In genomic region chr16:4734730-4735575, GRCh38 we compare ENCODE assay signal across 8 cellular contexts. TPM values are rescaled to one million over a fixed set of nuclear protein-coding genes. Genes with fewer than 3 reads are reported as not detected.
A peak's percentile ranks its signal among the peaks of the same experiment; 100 is the strongest.
DNase-seq lines count a peak whose midpoint lies in the region; ATAC-seq and TF ChIP-seq lines count a peak whose summit lies in the region.

No MANE protein-coding gene starts in this region.

- peaks cover 20% of the 10 kb centered on the region for H3F3A ChIP-seq in PC-9 (ENCODE audit: insufficient read depth, low read depth)

- peak overlapping the region; percentile 85 for H3K4me2 ChIP-seq in PC-9

- H3K9me3 Mint-ChIP-seq in activated T-helper 1 cell treated with anti-CD3 and anti-CD28 coated beads, Interleukin-12 subunit alpha, Interleukin-12 subunit beta, Interleukin-2, Interleukin-4 antibody, amounts not matched to agents 30 ng/mL and 10 ng/mL and 1 ng/mL, durations not matched to agents 14 hours and 24 hours and 36 hours = no peaks in the 10 kb centered on the region
- no peaks in the 10 kb centered on the region for H3K9me3 Mint-ChIP-seq in natural killer cell
- no peaks in the 10 kb centered on the region for H3K9me3 Mint-ChIP-seq in stimulated activated naive B cell treated with anti-CD40 and anti-IgM and Interleukin-4, amounts not matched to agents 10 μg/mL and 1 μg/mL and 100 μg/mL, for 72 hours

- no peaks in the 10 kb centered on the region for H4K20me1 ChIP-seq in PC-9 (ENCODE audit: insufficient read depth)

- H3K4me1 ChIP-seq in HUES48 (ENCODE audit: control insufficient read depth, insufficient read depth, low read length) = no peaks in the 10 kb centered on the region
- peaks cover 12% of the 10 kb centered on the region for H3K4me1 ChIP-seq in PC-9 (replicated peaks; ENCODE audit: insufficient read depth)

- H3K36me3 Mint-ChIP-seq in activated T-helper 1 cell treated with anti-CD3 and anti-CD28 coated beads, Interleukin-12 subunit alpha, Interleukin-12 subunit beta, Interleukin-2, Interleukin-4 antibody, amounts not matched to agents 30 ng/mL and 10 ng/mL and 1 ng/mL, durations not matched to agents 14 hours and 24 hours and 36 hours (ENCODE audit: low read depth) = peaks cover 3% of the 10 kb centered on the region
- no peaks in the 10 kb centered on the region for H3K36me3 Mint-ChIP-seq in natural killer cell
- H3K36me3 Mint-ChIP-seq in stimulated activated naive B cell treated with anti-CD40 and anti-IgM and Interleukin-4, amounts not matched to agents 10 μg/mL and 1 μg/mL and 100 μg/mL, for 72 hours = peaks cover 4 to 7% of the 10 kb centered on the region in 2 donors

- H3K4me3 ChIP-seq in HUES48 (ENCODE audit: low read depth, low read length) (peak overlapping the region; percentile 89), PC-9 (peak overlapping the region; percentile 83), fibroblast of mammary gland (ENCODE audit: control insufficient read depth, low read depth, low read length) (peak overlapping the region; percentile 86)

- CTCF ChIA-PET in PC-9 (lab: Charles Lee) = interaction anchor here (0.6 to 1.3 kb wide), 4 partner anchors 18 to 331 kb away, joined by 3 to 4 read pairs (median 4); partner anchors contain the start of genes C16orf89 and ROGDI

- no peaks in the 10 kb centered on the region for H3K27me3 ChIP-seq in HUES48 (ENCODE audit: control insufficient read depth, insufficient read depth, low read length)
- no peaks in the 10 kb centered on the region for H3K27me3 ChIP-seq in PC-9 (ENCODE audit: insufficient read depth, low read depth)

- DNase-seq in DMS153 (lab: John Stamatoyannopoulos, UW) = peak; percentile 46
- peak; percentile 64 to 91 for DNase-seq in PC-9
- DNase-seq in activated T-helper 1 cell treated with anti-CD3 and anti-CD28 coated beads, Interleukin-12 subunit alpha, Interleukin-12 subunit beta, Interleukin-2, Interleukin-4 antibody, amounts not matched to agents 30 ng/mL and 10 ng/mL and 1 ng/mL, durations not matched to agents 14 hours and 24 hours and 36 hours (ENCODE audit: low spot score) = peak; percentile 90
- DNase-seq in fibroblast of mammary gland (ENCODE audit: low read depth) = peak; percentile 68
- peak; percentile 92 for DNase-seq in natural killer cell
- peak; percentile 85 for DNase-seq in stimulated activated naive B cell treated with anti-CD40 and anti-IgM and Interleukin-4, amounts not matched to agents 10 μg/mL and 1 μg/mL and 100 μg/mL, for 72 hours

- TSS peak; percentile 93 for BruUV-seq in PC-9 (replicated peaks; lab: Mats Ljungman, UMichigan)

- peaks cover 26% of the 10 kb centered on the region for H3K4me1 Mint-ChIP-seq in activated T-helper 1 cell treated with anti-CD3 and anti-CD28 coated beads, Interleukin-12 subunit alpha, Interleukin-12 subunit beta, Interleukin-2, Interleukin-4 antibody, amounts not matched to agents 30 ng/mL and 10 ng/mL and 1 ng/mL, durations not matched to agents 14 hours and 24 hours and 36 hours (ENCODE audit: low read depth)
- H3K4me1 Mint-ChIP-seq in natural killer cell = peaks cover 12 to 24% of the 10 kb centered on the region in 2 donors
- peaks cover 9 to 20% of the 10 kb centered on the region in 2 donors for H3K4me1 Mint-ChIP-seq in stimulated activated naive B cell treated with anti-CD40 and anti-IgM and Interleukin-4, amounts not matched to agents 10 μg/mL and 1 μg/mL and 100 μg/mL, for 72 hours

- ATAC-seq in GM21423 (IDR thresholded peaks at IDR 0.05; ENCODE audit: unreplicated experiment) (peak; percentile 70), natural killer cell (peak; percentile 82 to 91 (median 83))
- ATAC-seq in stimulated activated naive B cell treated with anti-CD40 and anti-IgM and Interleukin-4, amounts not matched to agents 10 μg/mL and 1 μg/mL and 100 μg/mL, for 72 hours (replicated peaks) = peak; percentile 80 to 83

- intact Hi-C loops in PC-9 (cut with micrococcal nuclease; ENCODE audit: unreplicated experiment) (loop anchor here (1.0 to 5.0 kb wide), 3 partner anchors 33 to 222 kb away; partner anchors contain the start of genes ROGDI and SEC14L5), natural killer cell (cut with micrococcal nuclease) (loop anchor here (1.0 to 2.0 kb wide), 3 partner anchors 34 to 68 kb away; partner anchors contain the start of genes NUDT16L1 and ROGDI)
- intact Hi-C loops in activated T-helper 1 cell treated with anti-CD3 and anti-CD28 coated beads, Interleukin-12 subunit alpha, Interleukin-12 subunit beta, Interleukin-2, Interleukin-4 antibody, amounts not matched to agents 30 ng/mL and 10 ng/mL and 1 ng/mL, durations not matched to agents 14 hours and 24 hours and 36 hours (cut with micrococcal nuclease) = loop anchor here (1.0 to 5.0 kb wide), 9 partner anchors 32 to 308 kb away; partner anchors contain the start of genes DNAJA3, GLYR1, NUDT16L1 and ROGDI

- H3K79me2 ChIP-seq in PC-9 (ENCODE audit: low read depth) = peaks cover 21% of the 10 kb centered on the region

- no peaks in the 10 kb centered on the region for H3K27me3 Mint-ChIP-seq in activated T-helper 1 cell treated with anti-CD3 and anti-CD28 coated beads, Interleukin-12 subunit alpha, Interleukin-12 subunit beta, Interleukin-2, Interleukin-4 antibody, amounts not matched to agents 30 ng/mL and 10 ng/mL and 1 ng/mL, durations not matched to agents 14 hours and 24 hours and 36 hours (ENCODE audit: insufficient read depth)
- no peaks in the 10 kb centered on the region for H3K27me3 Mint-ChIP-seq in natural killer cell (ENCODE audit: low read depth in 2 of 2)
- no peaks in the 10 kb centered on the region for H3K27me3 Mint-ChIP-seq in stimulated activated naive B cell treated with anti-CD40 and anti-IgM and Interleukin-4, amounts not matched to agents 10 μg/mL and 1 μg/mL and 100 μg/mL, for 72 hours

- peak overlapping the region; percentile 97 for H2AFZ ChIP-seq in PC-9

- H3K36me3 ChIP-seq in HUES48 (ENCODE audit: control insufficient read depth, insufficient read depth, low read length) (peaks cover 19% of the 10 kb centered on the region), PC-9 (ENCODE audit: low read depth) (no peaks in the 10 kb centered on the region; the same call in 1 of the 2 replicates)

- H3K27ac Mint-ChIP-seq in activated T-helper 1 cell treated with anti-CD3 and anti-CD28 coated beads, Interleukin-12 subunit alpha, Interleukin-12 subunit beta, Interleukin-2, Interleukin-4 antibody, amounts not matched to agents 30 ng/mL and 10 ng/mL and 1 ng/mL, durations not matched to agents 14 hours and 24 hours and 36 hours = peak overlapping the region; percentile 84
- peak overlapping the region; percentile 87 to 91 for H3K27ac Mint-ChIP-seq in natural killer cell
- peak overlapping the region; percentile 95 for H3K27ac Mint-ChIP-seq in stimulated activated naive B cell treated with anti-CD40 and anti-IgM and Interleukin-4, amounts not matched to agents 10 μg/mL and 1 μg/mL and 100 μg/mL, for 72 hours

- POLR2A ChIA-PET in PC-9 (lab: Charles Lee; ENCODE audit: unreplicated experiment) = interaction anchor here (0.5 to 1.1 kb wide), 17 partner anchors 19 to 789 kb away, joined by 3 to 12 read pairs (median 4); partner anchors contain the start of genes ROGDI and SEC14L5

- TF ChIP-seq CTCF in PC-9 (conservative IDR thresholded peaks at IDR 0.05) (no peak), fibroblast of mammary gland (conservative IDR thresholded peaks at IDR 0.05; ENCODE audit: control insufficient read depth, insufficient read depth, low read depth, low read length) (no peak), natural killer cell (IDR thresholded peaks at IDR 0.05) (no peak)

- no peaks in the 10 kb centered on the region for H3K9me2 ChIP-seq in PC-9 (ENCODE audit: insufficient read depth)

- no peaks in the 10 kb centered on the region for H3K9me3 ChIP-seq in HUES48 (ENCODE audit: control insufficient read depth, insufficient read depth, low read length)
- H3K9me3 ChIP-seq in PC-9 (ENCODE audit: insufficient read depth, low read depth) = no peaks in the 10 kb centered on the region

- peak overlapping the region; percentile 15; the same call in 1 of the 2 replicates for H3K9ac ChIP-seq in HUES48 (ENCODE audit: low read depth, low read length)

- H3K27ac ChIP-seq in HUES48 (ENCODE audit: low read depth, low read length) (peak overlapping the region; percentile 90), PC-9 (peak overlapping the region; percentile 48)

- peak overlapping the region; percentile 88 for H3K4me3 Mint-ChIP-seq in activated T-helper 1 cell treated with anti-CD3 and anti-CD28 coated beads, Interleukin-12 subunit alpha, Interleukin-12 subunit beta, Interleukin-2, Interleukin-4 antibody, amounts not matched to agents 30 ng/mL and 10 ng/mL and 1 ng/mL, durations not matched to agents 14 hours and 24 hours and 36 hours
- peak overlapping the region; percentile 90 for H3K4me3 Mint-ChIP-seq in natural killer cell
- peak overlapping the region; percentile 89 to 92 for H3K4me3 Mint-ChIP-seq in stimulated activated naive B cell treated with anti-CD40 and anti-IgM and Interleukin-4, amounts not matched to agents 10 μg/mL and 1 μg/mL and 100 μg/mL, for 72 hours

RNA-seq across cellular contexts. Expression of gene DNAAF8, which starts 0.6 kb away (rescaled TPM):
- total RNA-seq in PC-9 (2021) (1.8 and 2.4 TPM in 2 replicates), natural killer cell (under 1 TPM in 1 of 3 donors, not detected in 2; 0.54 TPM)
- total RNA-seq in activated T-helper 1 cell treated with anti-CD3 and anti-CD28 coated beads, Interleukin-12 subunit alpha, Interleukin-12 subunit beta, Interleukin-2, Interleukin-4 antibody, amounts not matched to agents 30 ng/mL and 10 ng/mL and 1 ng/mL, durations not matched to agents 14 hours and 24 hours and 36 hours = not detected in 2 replicates

RNA-seq across cellular contexts. Expression of gene ANKS3, which starts 0.9 kb away (rescaled TPM):
- total RNA-seq in PC-9 (2021) (32.8 and 35.0 TPM in 2 replicates), natural killer cell (10 to 100 TPM; 19.7 to 20.8 (median 20.5) TPM)
- total RNA-seq in activated T-helper 1 cell treated with anti-CD3 and anti-CD28 coated beads, Interleukin-12 subunit alpha, Interleukin-12 subunit beta, Interleukin-2, Interleukin-4 antibody, amounts not matched to agents 30 ng/mL and 10 ng/mL and 1 ng/mL, durations not matched to agents 14 hours and 24 hours and 36 hours = 21.1 and 25.8 TPM in 2 replicates

RNA-seq across cellular contexts. Expression of gene ZNF500, which starts 32.0 kb away (rescaled TPM):
- total RNA-seq in PC-9 (2021) (28.8 and 29.2 TPM in 2 replicates), natural killer cell (10 to 100 TPM; 11.4 to 20.3 (median 13.0) TPM)
- 16.6 and 17.4 TPM in 2 replicates for total RNA-seq in activated T-helper 1 cell treated with anti-CD3 and anti-CD28 coated beads, Interleukin-12 subunit alpha, Interleukin-12 subunit beta, Interleukin-2, Interleukin-4 antibody, amounts not matched to agents 30 ng/mL and 10 ng/mL and 1 ng/mL, durations not matched to agents 14 hours and 24 hours and 36 hours

RNA-seq across cellular contexts. Expression of gene NUDT16L1, which starts 41.6 kb away (rescaled TPM):
- total RNA-seq in PC-9 (2021) (25.7 and 37.5 TPM in 2 replicates), natural killer cell (10 to 100 TPM; 30.8 to 39.1 (median 35.0) TPM)
- 39.9 and 41.9 TPM in 2 replicates for total RNA-seq in activated T-helper 1 cell treated with anti-CD3 and anti-CD28 coated beads, Interleukin-12 subunit alpha, Interleukin-12 subunit beta, Interleukin-2, Interleukin-4 antibody, amounts not matched to agents 30 ng/mL and 10 ng/mL and 1 ng/mL, durations not matched to agents 14 hours and 24 hours and 36 hours

RNA-seq across cellular contexts. Expression of gene SEPTIN12, which starts 53.2 kb away (rescaled TPM):
- total RNA-seq in PC-9 (2021) = not detected in 2 replicates
- total RNA-seq in activated T-helper 1 cell treated with anti-CD3 and anti-CD28 coated beads, Interleukin-12 subunit alpha, Interleukin-12 subunit beta, Interleukin-2, Interleukin-4 antibody, amounts not matched to agents 30 ng/mL and 10 ng/mL and 1 ng/mL, durations not matched to agents 14 hours and 24 hours and 36 hours = not detected in 2 replicates
- under 1 TPM in 1 of 3 donors, not detected in 2; 0.59 TPM for total RNA-seq in natural killer cell

Comparison
In these comparisons a context has a peak if more than half of its experiments do, and no peak if none do; other contexts are left out.
1. Peak in every context shown above with its lines: DNase-seq, ATAC-seq, H3K4me3 ChIP-seq and H3K27ac ChIP-seq.